In genomic region chr1:39391741-39392679, GRCh38 we compare ENCODE assay signal across 8 cellular contexts.
DNase-seq lines count a peak whose midpoint lies in the region; ATAC-seq and TF ChIP-seq lines count a peak whose summit lies in the region.

No MANE protein-coding gene starts in this region.

- no peak for TF ChIP-seq CTCF in brain (conservative IDR thresholded peaks at IDR 0.05)
- TF ChIP-seq CTCF in GM13977 (IDR thresholded peaks at IDR 0.05; ENCODE audit: extremely low read depth, insufficient read depth, missing control alignments), result no peak

- H3K27me3 Mint-ChIP-seq in brain, result no peaks in the 10 kb centered on the region
- no peaks in the 10 kb centered on the region for H3K27me3 Mint-ChIP-seq in stimulated activated naive B cell treated with anti-CD40 and anti-IgM and Interleukin-4, amounts not matched to agents 10 μg/mL and 1 μg/mL and 100 μg/mL, for 72 hours

- in situ Hi-C loops in GM13977 (cut with MboI; ENCODE audit: low pct_unique_long_range_greater_than_20kb, low sequenced_read_pairs, unreplicated experiment), result no loop called here

- no peaks in the 10 kb centered on the region for H3K9me3 Mint-ChIP-seq in brain
- no peaks in the 10 kb centered on the region for H3K9me3 Mint-ChIP-seq in stimulated activated naive B cell treated with anti-CD40 and anti-IgM and Interleukin-4, amounts not matched to agents 10 μg/mL and 1 μg/mL and 100 μg/mL, for 72 hours

- ATAC-seq in stimulated activated naive B cell treated with anti-CD40 and anti-IgM and Interleukin-4, amounts not matched to agents 10 μg/mL and 1 μg/mL and 100 μg/mL, for 72 hours (replicated peaks), result peak in 1 of 2 donors; percentile 38
- ATAC-seq in GM21528 (IDR thresholded peaks at IDR 0.05; ENCODE audit: low FRiP score, unreplicated experiment), result no peak

- DNase-seq in 8988T (peak; percentile 28), HS-5 (ENCODE audit: low read depth) (peak; percentile 80), inferior parietal cortex (ENCODE audit: extremely low spot score) (peak; percentile 67), GM13977 (ENCODE audit: low spot score) (no peak), activated gamma-delta T cell treated with Interleukin-2 at 50 U/mL for 16 hours (no peak)
- DNase-seq in stimulated activated naive B cell treated with anti-CD40 and anti-IgM and Interleukin-4, amounts not matched to agents 10 μg/mL and 1 μg/mL and 100 μg/mL, for 72 hours, result no peak

- H3K27ac Mint-ChIP-seq in brain, result peak overlapping the region; percentile 13 to 95 (median 89)
- peak overlapping the region; percentile 60 for H3K27ac Mint-ChIP-seq in stimulated activated naive B cell treated with anti-CD40 and anti-IgM and Interleukin-4, amounts not matched to agents 10 μg/mL and 1 μg/mL and 100 μg/mL, for 72 hours

- H3K36me3 Mint-ChIP-seq in brain, result peaks cover 40% of the 10 kb centered on the region
- peaks cover 31 to 49% of the 10 kb centered on the region in 2 donors for H3K36me3 Mint-ChIP-seq in stimulated activated naive B cell treated with anti-CD40 and anti-IgM and Interleukin-4, amounts not matched to agents 10 μg/mL and 1 μg/mL and 100 μg/mL, for 72 hours

- peak overlapping the region in 3 of 5 experiments; percentile 42 to 63 (median 55) for H3K4me3 Mint-ChIP-seq in brain
- H3K4me3 Mint-ChIP-seq in stimulated activated naive B cell treated with anti-CD40 and anti-IgM and Interleukin-4, amounts not matched to agents 10 μg/mL and 1 μg/mL and 100 μg/mL, for 72 hours, result no peak overlapping the region

- H3K4me1 Mint-ChIP-seq in brain, result peaks cover 71% of the 10 kb centered on the region
- peaks cover 40 to 49% of the 10 kb centered on the region in 2 donors for H3K4me1 Mint-ChIP-seq in stimulated activated naive B cell treated with anti-CD40 and anti-IgM and Interleukin-4, amounts not matched to agents 10 μg/mL and 1 μg/mL and 100 μg/mL, for 72 hours

Comparison
In these comparisons a context has a peak if more than half of its experiments do, and no peak if none do; other contexts are left out.
1. DNase-seq: peak in 8988T (single experiment), HS-5 (single experiment) and inferior parietal cortex (single experiment); none in stimulated activated naive B cell treated with anti-CD40 and anti-IgM and Interleukin-4, amounts not matched to agents 10 μg/mL and 1 μg/mL and 100 μg/mL, for 72 hours (single experiment), GM13977 (single experiment) and activated gamma-delta T cell treated with Interleukin-2 at 50 U/mL for 16 hours (single experiment).
2. H3K4me3 Mint-ChIP-seq: peak in brain (3 of 5); none in stimulated activated naive B cell treated with anti-CD40 and anti-IgM and Interleukin-4, amounts not matched to agents 10 μg/mL and 1 μg/mL and 100 μg/mL, for 72 hours (0 of 2).